8 cellular contexts compared by ENCODE assay signal in the genomic region with DNA sequence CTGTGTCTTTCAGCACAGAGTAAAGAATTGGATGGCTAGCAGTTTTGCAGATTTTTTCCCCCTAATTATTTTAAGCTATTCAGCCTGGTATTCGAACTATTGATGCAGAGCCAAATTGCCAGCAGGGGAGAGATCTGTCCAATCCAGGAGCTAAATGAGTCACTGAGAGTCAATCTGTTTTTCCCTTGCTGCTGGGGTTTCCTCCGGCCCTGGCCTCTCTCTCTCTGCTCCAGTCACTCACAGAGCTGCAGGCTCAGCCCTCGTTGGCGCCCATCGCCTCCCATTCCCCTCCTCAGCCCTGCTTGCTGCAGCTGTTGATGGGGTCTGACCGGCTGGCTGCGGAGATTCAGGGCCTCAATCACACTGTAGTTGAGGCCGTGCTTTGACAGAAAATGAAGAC.
DNase-seq lines count a peak whose midpoint lies in the region; ATAC-seq and TF ChIP-seq lines count a peak whose summit lies in the region.
"Not testable (repeated sequence)": the region's sequence is repeated elsewhere in the genome, so short reads cannot be mapped to it uniquely, and the experiment has no call there.

No MANE protein-coding gene starts in this region.

- peak; percentile 67 for ATAC-seq in Right ventricle myocardium superior (ENCODE audit: poor library complexity)

- intact Hi-C loops in Right ventricle myocardium superior (cut with DNase I): not testable (repeated sequence)

- peak; percentile 3 for DNase-seq in AG09319 (ENCODE audit: extremely low read depth, low read depth)
- DNase-seq in GM04504 (ENCODE audit: low read depth): peak; percentile 25
- peak; percentile 95 to 98 for DNase-seq in NCI-H446 (lab: John Stamatoyannopoulos, UW)
- peak; percentile 69 for DNase-seq in astrocyte of the cerebellum (ENCODE audit: low read depth)
- peak; percentile 18 for DNase-seq in epithelial cell of esophagus (ENCODE audit: low read depth)
- DNase-seq in Right ventricle myocardium superior: not testable (repeated sequence)
- peak; percentile 17 for DNase-seq in left kidney (ENCODE audit: low read depth, low spot score)
- DNase-seq in retina: peak; percentile 65

- not testable (repeated sequence) for TF ChIP-seq CTCF in AG09319 (IDR thresholded peaks at IDR 0.05; ENCODE audit: low read depth, low read length); astrocyte of the cerebellum (IDR thresholded peaks at IDR 0.05; ENCODE audit: low read depth, low read length, missing control alignments); epithelial cell of esophagus (IDR thresholded peaks at IDR 0.05; ENCODE audit: insufficient read depth, low read depth, low read length, missing control alignments)

- not testable (repeated sequence) for H3K4me3 ChIP-seq in astrocyte of the cerebellum (ENCODE audit: low read depth, low read length); epithelial cell of esophagus (ENCODE audit: low read length)

- in situ Hi-C loops in astrocyte of the cerebellum (cut with HindIII; ENCODE audit: low sequenced_read_pairs): not testable (repeated sequence)
